ENCODE assay signal across 8 cellular contexts in genomic region chr19:7197169-7197759, GRCh38.
DNase-seq lines count a peak whose midpoint lies in the region; ATAC-seq and TF ChIP-seq lines count a peak whose summit lies in the region.

No MANE protein-coding gene starts in this region.

- H3K18ac ChIP-seq in IMR-90 (ENCODE audit: low read depth, low read length): no peak overlapping the region

- no peaks in the 10 kb centered on the region for H3K36me3 Mint-ChIP-seq in nephron (ENCODE audit: low read depth)

- no peaks in the 10 kb centered on the region for H3K27me3 Mint-ChIP-seq in nephron (ENCODE audit: low read depth)

- H3K9me3 Mint-ChIP-seq in nephron: no peaks in the 10 kb centered on the region

- H3K23ac ChIP-seq in IMR-90 (ENCODE audit: low read depth, low read length): no peak overlapping the region

- H2AFZ ChIP-seq in IMR-90 (replicated peaks; ENCODE audit: low read length, poor library complexity): peak overlapping the region; percentile 100

- H3K9me1 ChIP-seq in IMR-90 (ENCODE audit: insufficient read depth, low read length): no peaks in the 10 kb centered on the region; the same call in 1 of the 2 replicates

- H3K56ac ChIP-seq in IMR-90 (ENCODE audit: extremely low read depth, insufficient read depth, low read length): no peak overlapping the region

- dilution Hi-C loops in IMR-90 (cut with HindIII; ENCODE audit: low sequenced_read_pairs, unreplicated experiment): no loop called here

- H3K9ac ChIP-seq in IMR-90 (ENCODE audit: low read depth, low read length): 0 out of 2 replicates have a peak overlapping the region, but pooled peaks have one; percentile 3

- H4K5ac ChIP-seq in IMR-90 (ENCODE audit: low read depth, low read length): no peak overlapping the region

- TF ChIP-seq CTCF in IMR-90 (conservative IDR thresholded peaks at IDR 0.05; ENCODE audit: low read depth, low read length): no peak
- no peak for TF ChIP-seq CTCF in fibroblast of villous mesenchyme (IDR thresholded peaks at IDR 0.05; ENCODE audit: insufficient read depth, low read depth, low read length)
- TF ChIP-seq CTCF in nephron (IDR thresholded peaks at IDR 0.05; ENCODE audit: unreplicated experiment in 3 of 3): no peak

- no peaks in the 10 kb centered on the region for H4K20me1 ChIP-seq in IMR-90 (ENCODE audit: insufficient read depth, low read length)

- H2AK5ac ChIP-seq in IMR-90 (ENCODE audit: low read depth, low read length): 0 out of 2 replicates have a peak overlapping the region, but pooled peaks have one; percentile 28

- H3K36me3 ChIP-seq in IMR-90 (ENCODE audit: control insufficient read depth, insufficient read depth, low read length): no peaks in the 10 kb centered on the region

- peak overlapping the region; percentile 51; the same call in 1 of the 2 replicates for H3K4ac ChIP-seq in IMR-90 (ENCODE audit: low read depth, low read length)

- H3K9me3 ChIP-seq in IMR-90 (ENCODE audit: control insufficient read depth, insufficient read depth, low read length): no peaks in the 10 kb centered on the region

- no peak overlapping the region for H2AK9ac ChIP-seq in IMR-90 (replicated peaks; ENCODE audit: low read depth, low read length, poor library complexity)

- peak overlapping the region; percentile 63 for H3K4me3 ChIP-seq in IMR-90 (ENCODE audit: insufficient read depth, low read depth, low read length)
- H3K4me3 ChIP-seq in fibroblast of villous mesenchyme (ENCODE audit: low read depth, low read length): peak overlapping the region; percentile 53

- DNase-seq in D341Med (ENCODE audit: low spot score): peak; percentile 89
- peak; percentile 96 for DNase-seq in IMR-90
- DNase-seq in SHP77 treated with DMSO at 0.1 percent for 48 hours (lab: John Stamatoyannopoulos, UW): peak; percentile 64
- DNase-seq in activated gamma-delta T cell treated with Interleukin-2 at 50 U/mL for 16 hours: peak; percentile 86
- peak; percentile 94 for DNase-seq in fibroblast of villous mesenchyme (ENCODE audit: low read depth)
- DNase-seq in stimulated activated naive CD4-positive, alpha-beta T cell (lab: John Stamatoyannopoulos, UW): peak; percentile 78 to 94 (median 84)

- peaks cover 13% of the 10 kb centered on the region for H3K4me1 Mint-ChIP-seq in nephron

- H4K91ac ChIP-seq in IMR-90 (ENCODE audit: insufficient read depth, low read depth, low read length): peak overlapping the region; percentile 60; the same call in 1 of the 2 replicates

- WGBS in IMR-90 (ENCODE audit: extremely low coverage in 2 of 2, insufficient read length in 1 of 2), 2 experiments: 2% methylated on average over 8 of the region's 21 CpGs; no CpG with 5 or more reads in 1 of the 2 experiments

- H3K14ac ChIP-seq in IMR-90 (replicated peaks; ENCODE audit: low read depth, low read length): 0 out of 2 replicates have a peak overlapping the region, but pooled peaks have one; percentile 1

- H3K4me3 Mint-ChIP-seq in nephron: peak overlapping the region; percentile 86 to 92 (median 89)

- no peak for TF ChIP-seq POLR2A in IMR-90 (IDR thresholded peaks at IDR 0.05; ENCODE audit: low read depth, low read length)

- H3K4me1 ChIP-seq in IMR-90 (ENCODE audit: control insufficient read depth, insufficient read depth, low read length): no peaks in the 10 kb centered on the region

- no peak overlapping the region for H2BK15ac ChIP-seq in IMR-90 (ENCODE audit: low read depth, low read length)

- H2BK20ac ChIP-seq in IMR-90 (ENCODE audit: low read depth, low read length): no peak overlapping the region

- intact Hi-C loops in IMR-90 (cut with micrococcal nuclease): loop anchor here (5.0 kb wide), 1 partner anchor 50 kb away; no protein-coding TSS in a partner anchor

- H3K27ac Mint-ChIP-seq in nephron: peak overlapping the region; percentile 86 to 98 (median 96)

- BruUV-seq in IMR-90 (replicated peaks; lab: Mats Ljungman, UMichigan): no TSS peak

- CTCF ChIA-PET in IMR-90 (lab: Yijun Ruan, JAX): interaction anchor here (1.3 kb wide), 1 partner anchor 9 kb away, joined by 3 read pairs; no protein-coding TSS in a partner anchor

- peak overlapping the region; percentile 78 for H3K27ac ChIP-seq in IMR-90 (ENCODE audit: insufficient read depth, low read length)

- peak overlapping the region; percentile 44 to 90; a peak in 3 of 4 replicates for H4K8ac ChIP-seq in IMR-90 (ENCODE audit: low read depth in 2 of 2, low read length in 2 of 2)

- POLR2A ChIA-PET in IMR-90 (lab: Charles Lee; ENCODE audit: unreplicated experiment): no interaction called here

- peak overlapping the region; percentile 85 for H2BK5ac ChIP-seq in IMR-90 (ENCODE audit: low read depth, low read length, poor library complexity, severe bottlenecking)

- no peak for TF ChIP-seq RAD21 in IMR-90 (IDR thresholded peaks at IDR 0.05; ENCODE audit: low read length)

- ATAC-seq in GM21528 (IDR thresholded peaks at IDR 0.05; ENCODE audit: low FRiP score, unreplicated experiment) (peak; percentile 41), IMR-90 (ENCODE audit: low read depth) (peak; percentile 77)

- no peak overlapping the region for H2BK120ac ChIP-seq in IMR-90 (ENCODE audit: low read depth, low read length)

- H3K27me3 ChIP-seq in IMR-90 (ENCODE audit: control insufficient read depth, insufficient read depth, low read length): 0 out of 2 replicates have a peak, but pooled peaks cover 2% of the 10 kb centered on the region

- H3K4me2 ChIP-seq in IMR-90 (ENCODE audit: low read depth, low read length): peak overlapping the region; percentile 96

- H3K79me1 ChIP-seq in IMR-90 (ENCODE audit: low read depth in 1 of 2, low read length in 2 of 2): no peaks in the 10 kb centered on the region; a peak in 1 of 4 replicates

- in situ Hi-C loops in IMR-90 (cut with MboI; ENCODE audit: low sequenced_read_pairs): loop anchor here (5.0 kb wide), 1 partner anchor 95 kb away; the partner anchor contains the start of gene INSR

TF ChIP-seq in IMR-90, 13 proteins besides CTCF, POLR2A, EP300 and RAD21:
- no peak for TF ChIP-seq NFE2L2 (IDR thresholded peaks at IDR 0.05; ENCODE audit: low read depth, low read length)
- TF ChIP-seq RCOR1 (IDR thresholded peaks at IDR 0.05; ENCODE audit: insufficient replicate concordance, low read length): no peak
- TF ChIP-seq MAZ (IDR thresholded peaks at IDR 0.05; ENCODE audit: borderline replicate concordance, low read depth, low read length): peak; percentile 99
- peak; percentile 41; the same call in 1 of the 2 replicates for TF ChIP-seq MAFK (IDR thresholded peaks at IDR 0.05; ENCODE audit: low read depth, low read length)
- no peak for TF ChIP-seq CEBPB (IDR thresholded peaks at IDR 0.05; ENCODE audit: low read depth, low read length)
- no peak for TF ChIP-seq CHD1 (IDR thresholded peaks at IDR 0.05; ENCODE audit: low read depth, low read length)
- no peak for TF ChIP-seq SMC3 (IDR thresholded peaks at IDR 0.05; ENCODE audit: low read depth, low read length)
- TF ChIP-seq RFX5 (IDR thresholded peaks at IDR 0.05; ENCODE audit: low read depth, low read length): no peak
- no peak for TF ChIP-seq MXI1 (IDR thresholded peaks at IDR 0.05; ENCODE audit: borderline replicate concordance, low read depth, low read length)
- TF ChIP-seq FOS (IDR thresholded peaks at IDR 0.05; ENCODE audit: low read depth, low read length): no peak
- TF ChIP-seq USF2 (IDR thresholded peaks at IDR 0.05; ENCODE audit: low read depth, low read length): 0 out of 2 replicates have a peak, but pooled peaks have one; percentile 36
- TF ChIP-seq BHLHE40 (IDR thresholded peaks at IDR 0.05; ENCODE audit: low read depth, low read length): peak; percentile 25; the same call in 1 of the 2 replicates

Comparison
In these comparisons a context has a peak if more than half of its experiments do, and no peak if none do; other contexts are left out.
1. Peak in every context shown above with its lines: DNase-seq, ATAC-seq, H3K4me3 ChIP-seq and H3K27ac ChIP-seq.